In the genomic region with DNA sequence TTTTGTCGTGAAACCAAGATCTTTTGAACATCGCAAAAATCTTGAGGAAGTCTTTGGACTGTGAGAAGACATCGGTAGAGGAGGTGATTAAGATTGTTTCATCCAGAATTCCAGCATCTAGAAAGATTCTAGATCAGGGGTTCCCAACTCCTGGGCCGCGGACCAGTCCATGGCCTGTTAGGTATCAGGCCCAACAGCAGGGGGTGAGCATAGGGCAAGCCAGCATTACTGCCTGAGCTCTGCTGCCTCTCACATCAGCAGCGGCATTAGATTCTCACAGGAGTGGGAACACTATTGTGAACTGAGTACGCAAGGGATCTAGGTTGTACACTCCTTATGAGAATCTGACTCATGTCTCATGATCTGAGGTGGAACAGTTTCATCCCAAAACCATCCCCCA, we compare ENCODE assay signal across 14 cellular contexts.
DNase-seq lines count a peak whose midpoint lies in the region; ATAC-seq and TF ChIP-seq lines count a peak whose summit lies in the region.
"Had no signal": no experiment of that assay in that cellular context is flagged by ENCODE, and none has a peak within 500 bp of the region (broad histone marks: within the 10 kb centered on the region; RNA-seq: fewer than 3 reads in every experiment).

No MANE protein-coding gene starts in this region.

- H3K27me3 ChIP-seq in BE2C (no peaks in the 10 kb centered on the region), GM23338 (ENCODE audit: insufficient read depth) (no peaks in the 10 kb centered on the region), WERI-Rb-1 (ENCODE audit: insufficient read depth, low read depth, severe bottlenecking) (no peaks in the 10 kb centered on the region), endodermal cell (ENCODE audit: control insufficient read depth, insufficient read depth, low read length, poor library complexity, severe bottlenecking) (no peaks in the 10 kb centered on the region)

- no peak overlapping the region for H2AFZ ChIP-seq in GM23338

- H3K79me2 ChIP-seq in GM23338 (replicated peaks; ENCODE audit: insufficient read depth): no peaks in the 10 kb centered on the region

- peak; percentile 14 for TF ChIP-seq CTCF in BE2C (IDR thresholded peaks at IDR 0.05; ENCODE audit: low read depth, low read length)
- TF ChIP-seq CTCF in GM23338 (conservative IDR thresholded peaks at IDR 0.05; ENCODE audit: low read depth in 2 of 2): peak in 1 of 2 experiments; percentile 17; a peak in 2 of 4 replicates
- TF ChIP-seq CTCF in WERI-Rb-1 (IDR thresholded peaks at IDR 0.05; ENCODE audit: low read depth, low read length): peak; percentile 16; the same call in 1 of the 2 replicates
- TF ChIP-seq CTCF in endodermal cell (conservative IDR thresholded peaks at IDR 0.05): peak; percentile 41

- H4K20me1 ChIP-seq in GM23338 (replicated peaks; ENCODE audit: insufficient read depth): no peaks in the 10 kb centered on the region

- H3K9me3 ChIP-seq in BE2C (no peaks in the 10 kb centered on the region), WERI-Rb-1 (ENCODE audit: severe bottlenecking) (no peaks in the 10 kb centered on the region), endodermal cell (ENCODE audit: control insufficient read depth, low read length) (no peaks in the 10 kb centered on the region)
- H3K9me3 ChIP-seq: Caco-2 had no signal

- H3K27me3 Mint-ChIP-seq in GM23338 (ENCODE audit: insufficient read depth, low read depth, poor library complexity) (no peaks in the 10 kb centered on the region), endodermal cell (ENCODE audit: insufficient read depth) (no peaks in the 10 kb centered on the region)
- H3K27me3 Mint-ChIP-seq: B cell; CD4-positive, alpha-beta T cell had no signal

- H3K36me3 ChIP-seq in BE2C: no peaks in the 10 kb centered on the region
- H3K36me3 ChIP-seq in GM23338 (ENCODE audit: insufficient read depth): no peaks in the 10 kb centered on the region
- H3K36me3 ChIP-seq in WERI-Rb-1: no peaks in the 10 kb centered on the region
- no peaks in the 10 kb centered on the region for H3K36me3 ChIP-seq in endodermal cell (ENCODE audit: control insufficient read depth, insufficient read depth, low read length)

- no peak overlapping the region for H3K9ac ChIP-seq in endodermal cell (ENCODE audit: extremely low read depth, low read length, poor library complexity, severe bottlenecking)

- no peaks in the 10 kb centered on the region for H3F3A ChIP-seq in GM23338 (replicated peaks; ENCODE audit: low read depth)

- H3K27ac ChIP-seq in GM23338 (ENCODE audit: low read depth): no peak overlapping the region
- no peak overlapping the region for H3K27ac ChIP-seq in WERI-Rb-1
- H3K27ac ChIP-seq in endodermal cell (ENCODE audit: low read depth, low read length): no peak overlapping the region

- peaks cover 19% of the 10 kb centered on the region for H3K9me2 ChIP-seq in GM23338 (ENCODE audit: insufficient read depth)

- DNase-seq in BE2C (no peak), GM23338 (ENCODE audit: low spot score) (peak; percentile 25), WERI-Rb-1 (no peak), endodermal cell (no peak), NCI-H446 treated with DMSO at 0.1 percent for 48 hours (lab: John Stamatoyannopoulos, UW) (no peak), Right ventricle myocardium inferior (ENCODE audit: missing footprints) (no peak), T-helper 9 cell (no peak)
- DNase-seq: C1 segment of cervical spinal cord; Caco-2; CD4-positive, alpha-beta T cell; GOT3; H9 had no signal

- H3K9me3 Mint-ChIP-seq in GM23338 (peaks cover 3% of the 10 kb centered on the region; the same call in 1 of the 3 replicates), endodermal cell (no peaks in the 10 kb centered on the region)
- H3K9me3 Mint-ChIP-seq: CD4-positive, alpha-beta T cell; H9 had no signal

- H3K4me3 ChIP-seq in BE2C (ENCODE audit: low read depth, low read length) (no peak overlapping the region), GM23338 (no peak overlapping the region), WERI-Rb-1 (ENCODE audit: low read depth, low read length) (no peak overlapping the region), endodermal cell (ENCODE audit: low read length) (no peak overlapping the region)

- H3K27ac Mint-ChIP-seq in GM23338 (no peak overlapping the region), endodermal cell (no peak overlapping the region)
- H3K27ac Mint-ChIP-seq: B cell; CD4-positive, alpha-beta T cell; H9 had no signal

- H3K36me3 Mint-ChIP-seq in GM23338 (ENCODE audit: low read depth): no peaks in the 10 kb centered on the region
- H3K36me3 Mint-ChIP-seq in endodermal cell (ENCODE audit: low read depth): no peaks in the 10 kb centered on the region

- no peak overlapping the region for H3K4me3 Mint-ChIP-seq in GM23338
- H3K4me3 Mint-ChIP-seq in endodermal cell: no peak overlapping the region
- H3K4me3 Mint-ChIP-seq: B cell; CD4-positive, alpha-beta T cell; H9 had no signal

- intact Hi-C loops in Right ventricle myocardium inferior (cut with DNase I): no loop called here

- H3K4me1 Mint-ChIP-seq in GM23338: peaks cover 20% of the 10 kb centered on the region
- peaks cover 20% of the 10 kb centered on the region for H3K4me1 Mint-ChIP-seq in endodermal cell
- H3K4me1 Mint-ChIP-seq: B cell had no signal

- WGBS in endodermal cell (ENCODE audit: insufficient coverage in 1 of 2, insufficient read length in 1 of 2), 2 experiments: 95 to 97% methylated on average over 4 to 7 of the region's 7 CpGs

- H3K4me1 ChIP-seq in BE2C: peaks cover 6% of the 10 kb centered on the region
- peaks cover 19% of the 10 kb centered on the region for H3K4me1 ChIP-seq in GM23338 (ENCODE audit: insufficient read depth)
- no peaks in the 10 kb centered on the region for H3K4me1 ChIP-seq in endodermal cell (ENCODE audit: control insufficient read depth, insufficient read depth, low read length)
- H3K4me1 ChIP-seq: Caco-2 had no signal

- no peak for ATAC-seq in GM23338
- ATAC-seq in Right ventricle myocardium inferior: no peak
- no peak for ATAC-seq in GM21381 (IDR thresholded peaks at IDR 0.05; ENCODE audit: unreplicated experiment)

- H3K4me2 ChIP-seq in GM23338: no peak overlapping the region

TF ChIP-seq in GM23338, 12 proteins besides CTCF, POLR2A, EP300 and RAD21 (continues in another document):
- TF ChIP-seq ZNF114 (CRISPR knock-in tag; IDR thresholded peaks at IDR 0.05): no peak
- TF ChIP-seq CREB1 (CRISPR knock-in tag; IDR thresholded peaks at IDR 0.05; ENCODE audit: low read depth): no peak
- no peak for TF ChIP-seq EZH2 (IDR thresholded peaks at IDR 0.05; ENCODE audit: low read depth, unreplicated experiment)
- no peak for TF ChIP-seq JUNB (IDR thresholded peaks at IDR 0.05; ENCODE audit: unreplicated experiment)
- TF ChIP-seq EZH2phosphoT487 (IDR thresholded peaks at IDR 0.05; ENCODE audit: unreplicated experiment): no peak
- TF ChIP-seq, protein P1, sequence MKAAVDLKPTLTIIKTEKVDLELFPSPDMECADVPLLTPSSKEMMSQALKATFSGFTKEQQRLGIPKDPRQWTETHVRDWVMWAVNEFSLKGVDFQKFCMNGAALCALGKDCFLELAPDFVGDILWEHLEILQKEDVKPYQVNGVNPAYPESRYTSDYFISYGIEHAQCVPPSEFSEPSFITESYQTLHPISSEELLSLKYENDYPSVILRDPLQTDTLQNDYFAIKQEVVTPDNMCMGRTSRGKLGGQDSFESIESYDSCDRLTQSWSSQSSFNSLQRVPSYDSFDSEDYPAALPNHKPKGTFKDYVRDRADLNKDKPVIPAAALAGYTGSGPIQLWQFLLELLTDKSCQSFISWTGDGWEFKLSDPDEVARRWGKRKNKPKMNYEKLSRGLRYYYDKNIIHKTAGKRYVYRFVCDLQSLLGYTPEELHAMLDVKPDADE (IDR thresholded peaks at IDR 0.05): no peak
- no peak for TF ChIP-seq REST (IDR thresholded peaks at IDR 0.05; ENCODE audit: unreplicated experiment)
- TF ChIP-seq STAT1 (IDR thresholded peaks at IDR 0.05; ENCODE audit: unreplicated experiment): no peak
